ENCODE assay signal across 19 cellular contexts in the genomic region with DNA sequence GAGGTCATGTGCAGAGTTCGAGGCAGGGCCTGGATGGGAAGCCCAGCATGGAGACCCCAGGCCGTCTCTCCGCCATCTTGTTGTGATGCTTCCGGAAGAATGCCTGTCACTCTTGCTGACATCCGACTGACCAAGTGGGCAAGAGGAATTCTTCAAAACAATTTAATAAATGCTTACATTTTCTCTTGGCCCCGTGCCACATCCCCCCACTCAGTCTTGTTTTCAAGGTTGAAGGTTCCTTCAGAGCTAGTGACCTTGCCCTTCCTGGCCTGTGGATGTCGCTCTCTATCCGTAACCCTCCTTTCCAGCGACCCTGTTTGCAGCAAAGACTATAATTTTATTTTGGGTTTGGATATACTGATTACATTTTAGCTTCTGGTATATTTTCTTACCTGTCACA.
DNase-seq lines count a peak whose midpoint lies in the region; FAIRE-seq and TF ChIP-seq lines count a peak whose summit lies in the region.
"Had no signal": no experiment of that assay in that cellular context is flagged by ENCODE, and none has a peak within 500 bp of the region (broad histone marks: within the 10 kb centered on the region; RNA-seq: fewer than 3 reads in every experiment).

No MANE protein-coding gene starts in this region.

- no peak overlapping the region for H4K91ac ChIP-seq in H9 (ENCODE audit: insufficient read length, low read depth, low read length)

- H2BK120ac ChIP-seq in H9 (ENCODE audit: low read depth, low read length, poor library complexity, severe bottlenecking), result no peak overlapping the region

- H2BK20ac ChIP-seq in H9 (ENCODE audit: low read depth, low read length, poor library complexity, severe bottlenecking), result no peak overlapping the region

- H3K9ac ChIP-seq in H9 (ENCODE audit: extremely low read depth, insufficient read length, low read length) (no peak overlapping the region), endodermal cell (ENCODE audit: extremely low read depth, low read length, poor library complexity, severe bottlenecking) (no peak overlapping the region)

- TF ChIP-seq POLR2A in GM12892 (IDR thresholded peaks at IDR 0.05; ENCODE audit: low read depth, low read length), result no peak
- no peak for TF ChIP-seq POLR2A in H54 (IDR thresholded peaks at IDR 0.05; ENCODE audit: low read depth, low read length)

- peaks cover 3% of the 10 kb centered on the region in 2 experiments; a peak in 1 of 4 replicates for H3K4me1 Mint-ChIP-seq in H9
- no peaks in the 10 kb centered on the region for H3K4me1 Mint-ChIP-seq in endodermal cell
- H3K4me1 Mint-ChIP-seq in nephron progenitor cell, result peaks cover 60% of the 10 kb centered on the region
- H3K4me1 Mint-ChIP-seq: B cell had no signal

- no CpG with 5 or more reads among the region's 9 CpGs for WGBS in H9 (ENCODE audit: extremely low coverage, insufficient read length, low lambda C conversion rate)
- WGBS in endodermal cell (ENCODE audit: insufficient coverage in 1 of 2, insufficient read length in 1 of 2), 2 experiments, result 86 to 95% methylated on average over 4 to 7 of the region's 9 CpGs

- no peak overlapping the region for H3K56ac ChIP-seq in H9 (ENCODE audit: insufficient read length, low read depth, low read length)

- H3K27me3 Mint-ChIP-seq in H9 (ENCODE audit: low read depth) (no peaks in the 10 kb centered on the region; the same call in 1 of the 2 replicates), endodermal cell (ENCODE audit: insufficient read depth) (no peaks in the 10 kb centered on the region), nephron progenitor cell (ENCODE audit: low read depth, poor library complexity) (peaks cover 3% of the 10 kb centered on the region)
- H3K27me3 Mint-ChIP-seq: B cell; CD4-positive, alpha-beta memory T cell had no signal

- H4K20me1 ChIP-seq in H9 (ENCODE audit: control insufficient read depth, insufficient read depth, insufficient read length), result no peaks in the 10 kb centered on the region

- H3K4me2 ChIP-seq in H9 (ENCODE audit: insufficient read depth, insufficient read length, low read length), result no peak overlapping the region

- H3K27me3 ChIP-seq in H9 (ENCODE audit: insufficient read depth, low read length) (no peaks in the 10 kb centered on the region), endodermal cell (ENCODE audit: control insufficient read depth, insufficient read depth, low read length, poor library complexity, severe bottlenecking) (no peaks in the 10 kb centered on the region)

- H3K27ac ChIP-seq in H9 (ENCODE audit: insufficient read length, low read depth, low read length), result no peak overlapping the region
- H3K27ac ChIP-seq in endodermal cell (ENCODE audit: low read depth, low read length), result no peak overlapping the region

- H4K5ac ChIP-seq in H9 (ENCODE audit: insufficient read length, low read depth, low read length), result no peak overlapping the region

- H3K4ac ChIP-seq in H9 (ENCODE audit: low read depth, low read length), result no peak overlapping the region

- no peak overlapping the region for H2BK12ac ChIP-seq in H9 (ENCODE audit: insufficient read length, low read depth, low read length)

- H3K79me2 ChIP-seq in H9 (ENCODE audit: insufficient read depth, low read length), result no peaks in the 10 kb centered on the region

- H3K4me1 ChIP-seq in H9 (ENCODE audit: insufficient read depth, low read length), result no peaks in the 10 kb centered on the region; the same call in 1 of the 2 replicates
- no peaks in the 10 kb centered on the region for H3K4me1 ChIP-seq in endodermal cell (ENCODE audit: control insufficient read depth, insufficient read depth, low read length)

- TF ChIP-seq CTCF in H9 (conservative IDR thresholded peaks at IDR 0.05), result peak; percentile 61
- TF ChIP-seq CTCF in endodermal cell (conservative IDR thresholded peaks at IDR 0.05), result peak; percentile 62
- no peak for TF ChIP-seq CTCF in nephron progenitor cell (IDR thresholded peaks at IDR 0.05)

- no peak overlapping the region for H4K8ac ChIP-seq in H9 (replicated peaks; ENCODE audit: insufficient read length, low read depth, low read length)

- no peak overlapping the region for H2BK15ac ChIP-seq in H9 (ENCODE audit: low read depth, low read length)

- no peak overlapping the region for H2AFZ ChIP-seq in H9 (ENCODE audit: low read length)

- H3K27ac Mint-ChIP-seq in H9 (peak overlapping the region in 1 of 3 experiments; percentile 65; a peak in 2 of 7 replicates), endodermal cell (no peak overlapping the region), nephron progenitor cell (peak overlapping the region; percentile 90)
- H3K27ac Mint-ChIP-seq: B cell; CD4-positive, alpha-beta memory T cell; HFFc6 had no signal

- peak; percentile 0 for DNase-seq in GM03348 (ENCODE audit: low spot score)
- no peak for DNase-seq in H9
- peak; percentile 53 for DNase-seq in endodermal cell
- no peak for DNase-seq in nephron progenitor cell
- DNase-seq in GM12892 (ENCODE audit: insufficient read length), result no peak
- DNase-seq in H54 (ENCODE audit: insufficient read length, low spot score), result no peak
- DNase-seq in effector CD4-positive, alpha-beta T cell, result no peak
- DNase-seq: C1 segment of cervical spinal cord; CD4-positive, alpha-beta memory T cell; DMS153; DMS79 treated with DMSO at 0.1 percent for 48 hours; EL; HCEC 1CT; HFFc6 had no signal

- H3K9me3 Mint-ChIP-seq in H9 (no peaks in the 10 kb centered on the region), endodermal cell (no peaks in the 10 kb centered on the region), nephron progenitor cell (no peaks in the 10 kb centered on the region)
- H3K9me3 Mint-ChIP-seq: CD4-positive, alpha-beta memory T cell had no signal

- no peak overlapping the region for H3K23ac ChIP-seq in H9 (ENCODE audit: insufficient read length, low read depth, low read length)

- H3K4me3 Mint-ChIP-seq in H9 (no peak overlapping the region), endodermal cell (no peak overlapping the region), nephron progenitor cell (no peak overlapping the region)
- H3K4me3 Mint-ChIP-seq: B cell; CD4-positive, alpha-beta memory T cell; HFFc6 had no signal

- H3K23me2 ChIP-seq in H9 (ENCODE audit: insufficient read length, low read depth, low read length, poor library complexity, severe bottlenecking), result no peaks in the 10 kb centered on the region

- no peaks in the 10 kb centered on the region for H3K36me3 ChIP-seq in endodermal cell (ENCODE audit: control insufficient read depth, insufficient read depth, low read length)

- H3K36me3 Mint-ChIP-seq in H9 (ENCODE audit: insufficient read depth in 1 of 3, low read depth in 3 of 3), result no peaks in the 10 kb centered on the region
- no peaks in the 10 kb centered on the region for H3K36me3 Mint-ChIP-seq in endodermal cell (ENCODE audit: low read depth)
- H3K36me3 Mint-ChIP-seq in nephron progenitor cell (ENCODE audit: low read depth), result no peaks in the 10 kb centered on the region
- H3K36me3 Mint-ChIP-seq: CD4-positive, alpha-beta memory T cell had no signal

- H3K79me1 ChIP-seq in H9 (ENCODE audit: insufficient read depth, low read depth, low read length, poor library complexity, severe bottlenecking), result no peaks in the 10 kb centered on the region

- no peak overlapping the region for H3K18ac ChIP-seq in H9 (ENCODE audit: insufficient read length, low read depth, low read length)

- H3K4me3 ChIP-seq in endodermal cell (ENCODE audit: low read length), result no peak overlapping the region

- no peak overlapping the region for H2AK5ac ChIP-seq in H9 (ENCODE audit: insufficient read length, low read length)

- H3K9me3 ChIP-seq in H9 (ENCODE audit: control insufficient read depth, low read depth, low read length), result no peaks in the 10 kb centered on the region
- H3K9me3 ChIP-seq in endodermal cell (ENCODE audit: control insufficient read depth, low read length), result no peaks in the 10 kb centered on the region

- no peak overlapping the region for H3K14ac ChIP-seq in H9 (ENCODE audit: insufficient read depth, low read length)

- H2BK5ac ChIP-seq in H9 (ENCODE audit: insufficient read length, low read length), result no peak overlapping the region

- FAIRE-seq in GM12892 (lab: Jason Lieb, UNC) (no peak), H54 (lab: Jason Lieb, UNC) (no peak)
- FAIRE-seq: A204.1, G401.6, HepG2, HTR-8/SVneo had no signal

- no peak overlapping the region for H3T11ph ChIP-seq in H9 (ENCODE audit: low read length)

Comparison
In these comparisons a context has a peak if more than half of its experiments do, and no peak if none do; other contexts are left out.
1. DNase-seq: peak in GM03348 (single experiment) and endodermal cell (single experiment); none in H9 (single experiment), nephron progenitor cell (single experiment), GM12892 (single experiment), H54 (single experiment) and effector CD4-positive, alpha-beta T cell (single experiment).